In the genomic region with DNA sequence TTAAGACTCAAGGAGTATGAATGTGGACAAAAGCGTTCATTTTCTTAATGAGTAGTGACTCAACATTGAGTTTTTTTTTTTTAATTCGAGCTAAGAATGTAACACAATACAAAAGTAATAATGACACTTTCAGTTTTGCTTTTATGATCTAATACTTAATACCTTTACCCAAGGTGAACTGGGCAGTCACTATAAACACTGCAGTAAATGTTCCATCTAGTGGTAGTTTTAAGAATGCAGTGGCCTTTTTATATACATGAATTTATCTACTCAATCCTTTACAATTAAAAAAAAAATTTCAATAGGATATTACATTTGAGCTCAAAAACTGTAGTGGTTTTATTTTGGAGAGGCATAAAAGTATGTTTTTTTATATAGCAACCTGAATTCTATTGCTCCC, we compare ENCODE assay signal across 8 cellular contexts. TPM values are rescaled to one million over a fixed set of nuclear protein-coding genes. Genes with fewer than 3 reads are reported as not detected.
DNase-seq lines count a peak whose midpoint lies in the region; ATAC-seq lines count a peak whose summit lies in the region.

No MANE protein-coding gene starts in this region.

- peak overlapping the region; percentile 62 for H3K27ac Mint-ChIP-seq in activated CD8-positive, alpha-beta memory T cell treated with anti-CD3 and anti-CD28 coated beads, Interleukin-2, amount 10 ng/mL, durations not matched to agents 7 days and 5 days
- H3K27ac Mint-ChIP-seq in activated naive CD8-positive, alpha-beta T cell treated with anti-CD3 and anti-CD28 coated beads for 36 hours: peak overlapping the region; percentile 34

- H3K27me3 Mint-ChIP-seq in activated CD8-positive, alpha-beta memory T cell treated with anti-CD3 and anti-CD28 coated beads, Interleukin-2, amount 10 ng/mL, durations not matched to agents 7 days and 5 days: no peaks in the 10 kb centered on the region
- H3K27me3 Mint-ChIP-seq in activated naive CD8-positive, alpha-beta T cell treated with anti-CD3 and anti-CD28 coated beads for 36 hours: no peaks in the 10 kb centered on the region

- no peak overlapping the region for H3K4me3 Mint-ChIP-seq in activated CD8-positive, alpha-beta memory T cell treated with anti-CD3 and anti-CD28 coated beads, Interleukin-2, amount 10 ng/mL, durations not matched to agents 7 days and 5 days
- H3K4me3 Mint-ChIP-seq in activated naive CD8-positive, alpha-beta T cell treated with anti-CD3 and anti-CD28 coated beads for 36 hours: no peak overlapping the region

- peaks cover 14% of the 10 kb centered on the region for H3K4me1 Mint-ChIP-seq in activated CD8-positive, alpha-beta memory T cell treated with anti-CD3 and anti-CD28 coated beads, Interleukin-2, amount 10 ng/mL, durations not matched to agents 7 days and 5 days
- peaks cover 21% of the 10 kb centered on the region for H3K4me1 Mint-ChIP-seq in activated naive CD8-positive, alpha-beta T cell treated with anti-CD3 and anti-CD28 coated beads for 36 hours

- peak; percentile 86 for ATAC-seq in activated CD8-positive, alpha-beta memory T cell treated with anti-CD3 and anti-CD28 coated beads, Interleukin-2, amount 10 ng/mL, durations not matched to agents 7 days and 5 days
- ATAC-seq in HG03520 (IDR thresholded peaks at IDR 0.05; ENCODE audit: unreplicated experiment) (peak; percentile 76), HG03045 (IDR thresholded peaks at IDR 0.05; ENCODE audit: unreplicated experiment) (no peak), HG03469 (IDR thresholded peaks at IDR 0.05; ENCODE audit: unreplicated experiment) (no peak)

- no peak for DNase-seq in activated CD8-positive, alpha-beta memory T cell treated with anti-CD3 and anti-CD28 coated beads, Interleukin-2, amount 10 ng/mL, durations not matched to agents 7 days and 5 days
- no peak for DNase-seq in activated CD8-positive, alpha-beta memory T cell treated with anti-CD3 and anti-CD28 coated beads, Interleukin-2, amount 50 U/mL, for 48 hours
- DNase-seq in activated naive CD8-positive, alpha-beta T cell treated with anti-CD3 and anti-CD28 coated beads for 36 hours: no peak
- DNase-seq in left kidney (ENCODE audit: low read depth, low spot score): peak; percentile 8
- no peak for DNase-seq in occipital lobe (lab: John Stamatoyannopoulos, UW)

- H3K9me3 Mint-ChIP-seq in activated CD8-positive, alpha-beta memory T cell treated with anti-CD3 and anti-CD28 coated beads, Interleukin-2, amount 10 ng/mL, durations not matched to agents 7 days and 5 days (ENCODE audit: low read depth): no peaks in the 10 kb centered on the region
- no peaks in the 10 kb centered on the region for H3K9me3 Mint-ChIP-seq in activated naive CD8-positive, alpha-beta T cell treated with anti-CD3 and anti-CD28 coated beads for 36 hours

- H3K36me3 Mint-ChIP-seq in activated CD8-positive, alpha-beta memory T cell treated with anti-CD3 and anti-CD28 coated beads, Interleukin-2, amount 10 ng/mL, durations not matched to agents 7 days and 5 days: peaks cover 11% of the 10 kb centered on the region
- peaks cover 3% of the 10 kb centered on the region for H3K36me3 Mint-ChIP-seq in activated naive CD8-positive, alpha-beta T cell treated with anti-CD3 and anti-CD28 coated beads for 36 hours

- CTCF ChIA-PET in activated CD8-positive, alpha-beta memory T cell treated with anti-CD3 and anti-CD28 coated beads, Interleukin-2, amount 10 ng/mL, durations not matched to agents 7 days and 5 days (lab: Charles Lee): interaction anchor here (0.9 to 4.1 kb wide), 12 partner anchors 11 to 205 kb away, joined by 3 to 63 read pairs (median 4); partner anchors contain the start of gene PDK3

RNA-seq across cellular contexts. Expression of gene PDK3, which starts 33.9 kb away (rescaled TPM):
- 10 to 100 TPM; 21.2 to 22.6 TPM for total RNA-seq in activated CD8-positive, alpha-beta memory T cell treated with anti-CD3 and anti-CD28 coated beads, Interleukin-2, amount 10 ng/mL, durations not matched to agents 7 days and 5 days
- 10 to 100 TPM; 37.3 to 38.2 TPM for total RNA-seq in activated naive CD8-positive, alpha-beta T cell treated with anti-CD3 and anti-CD28 coated beads for 36 hours
- total RNA-seq in occipital lobe: 6.2 TPM

Comparison
In these comparisons a context has a peak if more than half of its experiments do, and no peak if none do; other contexts are left out.
1. ATAC-seq: peak in activated CD8-positive, alpha-beta memory T cell treated with anti-CD3 and anti-CD28 coated beads, Interleukin-2, amount 10 ng/mL, durations not matched to agents 7 days and 5 days (single experiment) and HG03520 (single experiment); none in HG03045 (single experiment) and HG03469 (single experiment).